ENCODE assay signal across 17 cellular contexts in genomic region chr3:11371758-11372157, GRCh38.
"Had no signal": no experiment of that assay in that cellular context is flagged by ENCODE, and none has a peak within 500 bp of the region (broad histone marks: within the 10 kb centered on the region; RNA-seq: fewer than 3 reads in every experiment).

No MANE protein-coding gene starts in this region.

- H3K9me3 ChIP-seq: esophagus muscularis mucosa, gastroesophageal sphincter, heart left ventricle, prostate gland, right atrium auricular region, thyroid gland had no signal

- DNase-seq: activated CD4-positive, alpha-beta T cell treated with anti-CD3 and anti-CD28 coated beads, Interleukin-2, amount 50 U/mL, for 4 hours; activated naive CD8-positive, alpha-beta T cell treated with anti-CD3 and anti-CD28 coated beads, Interleukin-2, amount 10 ng/mL, durations not matched to agents 7 days and 5 days; dermis blood vessel endothelial cell; effector memory CD4-positive, alpha-beta T cell; heart left ventricle; kidney glomerular epithelial cell; left ventricle myocardium superior; stimulated activated CD4-positive, alpha-beta T cell treated with anti-CD3 and anti-CD28 coated beads, Interleukin-12 subunit alpha, Interleukin-12 subunit beta, amount 100 ng/mL, for 4 hours; stimulated activated CD4-positive, alpha-beta T cell treated with anti-CD3 and anti-CD28 coated beads, Interleukin-1b, Interleukin-23, amount 100 ng/mL, for 48 hours; stimulated activated CD8-positive, alpha-beta memory T cell treated with anti-CD3 and anti-CD28 coated beads, Interleukin-4, amount 100 ng/mL, for 48 hours; stimulated activated naive CD4-positive, alpha-beta T cell; thyroid gland had no signal

- H3K27me3 ChIP-seq: cardiac muscle cell, esophagus muscularis mucosa, gastroesophageal sphincter, heart left ventricle, right atrium auricular region, thyroid gland had no signal

- H3K36me3 ChIP-seq: cardiac muscle cell, prostate gland, right atrium auricular region, thyroid gland had no signal

- H3K4me3 ChIP-seq: cardiac muscle cell, esophagus muscularis mucosa, gastroesophageal sphincter, heart left ventricle, prostate gland, right atrium auricular region, thyroid gland had no signal

- H3K27ac ChIP-seq: cardiac muscle cell, esophagus muscularis mucosa, gastroesophageal sphincter, heart left ventricle, prostate gland, right atrium auricular region, thyroid gland had no signal
